7 cellular contexts compared by ENCODE assay signal in the genomic region with DNA sequence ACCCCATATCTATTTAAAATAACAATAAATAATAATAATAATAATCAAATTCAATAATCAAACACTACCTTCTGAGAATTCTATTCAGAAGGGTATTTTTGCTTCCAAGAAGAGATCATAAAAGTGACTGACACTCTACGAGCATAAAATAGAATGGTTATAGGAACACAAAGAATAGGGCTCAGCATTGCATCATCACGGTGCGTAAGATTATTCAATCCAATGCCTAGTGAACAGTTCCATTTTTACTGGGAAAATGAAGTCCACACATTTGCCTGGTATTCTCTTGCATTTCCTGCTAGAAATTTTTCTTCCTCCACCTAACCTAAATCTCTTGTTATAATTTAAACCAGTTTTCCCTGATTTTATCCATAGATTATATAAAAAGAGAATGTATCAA.
"Had no signal": no experiment of that assay in that cellular context is flagged by ENCODE, and none has a peak within 500 bp of the region (broad histone marks: within the 10 kb centered on the region; RNA-seq: fewer than 3 reads in every experiment).

No MANE protein-coding gene starts in this region.

- ATAC-seq: HCT116 had no signal

- H3K9me3 ChIP-seq: HAP-1 had no signal

- H3K27ac ChIP-seq: GM23248 had no signal

- H3K9ac ChIP-seq: GM23248 had no signal

- DNase-seq: GM23248, GOT3, H7, KG1 had no signal

- H2AFZ ChIP-seq: GM23248 had no signal

- FAIRE-seq: HTR-8/SVneo had no signal

- H3K4me3 ChIP-seq: GM23248, HAP-1 had no signal

- H3K4me1 ChIP-seq: HAP-1 had no signal
